10 cellular contexts compared by ENCODE assay signal in genomic region chr12:6376965-6377666, GRCh38. TPM values are rescaled to one million over a fixed set of nuclear protein-coding genes. Genes with fewer than 3 reads are reported as not detected.
DNase-seq lines count a peak whose midpoint lies in the region; ATAC-seq and TF ChIP-seq lines count a peak whose summit lies in the region.
"Had no signal": no experiment of that assay in that cellular context is flagged by ENCODE, and none has a peak within 500 bp of the region (broad histone marks: within the 10 kb centered on the region; RNA-seq: fewer than 3 reads in every experiment).

No MANE protein-coding gene starts in this region.

- H3K27me3 ChIP-seq in Peyer's patch, result no peaks in the 10 kb centered on the region
- H3K27me3 ChIP-seq in esophagus muscularis mucosa, result no peaks in the 10 kb centered on the region
- no peaks in the 10 kb centered on the region for H3K27me3 ChIP-seq in psoas muscle (ENCODE audit: insufficient read depth in 3 of 3, low read length in 2 of 3)

- peak in 3 of 4 donors; percentile 4 to 18 (median 14) for ATAC-seq in psoas muscle
- no peak for ATAC-seq in HG02870 (IDR thresholded peaks at IDR 0.05; ENCODE audit: unreplicated experiment)
- no peak for ATAC-seq in GM21717 (IDR thresholded peaks at IDR 0.05; ENCODE audit: unreplicated experiment)

- no peak for TF ChIP-seq EP300 in esophagus muscularis mucosa (IDR thresholded peaks at IDR 0.05)

- intact Hi-C loops in esophagus muscularis mucosa (cut with DNase I), result no loop called here
- intact Hi-C loops in psoas muscle (cut with DNase I), result no loop called here

- H3K4me1 ChIP-seq in Peyer's patch, result peaks cover 0 to 51% (median 8%) of the 10 kb centered on the region in 4 donors
- peaks cover 29 to 66% (median 65%) of the 10 kb centered on the region in 4 donors for H3K4me1 ChIP-seq in esophagus muscularis mucosa
- H3K4me1 ChIP-seq in psoas muscle, result peaks cover 24% of the 10 kb centered on the region

- TF ChIP-seq POLR2A in Peyer's patch (IDR thresholded peaks at IDR 0.05) (peak in 1 of 2 donors; percentile 9), esophagus muscularis mucosa (IDR thresholded peaks at IDR 0.05; ENCODE audit: low read depth) (no peak)

- TF ChIP-seq CTCF in GM20000 (IDR thresholded peaks at IDR 0.05; ENCODE audit: extremely low read depth, missing control alignments), result no peak
- peak in 2 of 6 experiments; percentile 1 for TF ChIP-seq CTCF in Peyer's patch (IDR thresholded peaks at IDR 0.05)
- no peak for TF ChIP-seq CTCF in esophagus muscularis mucosa (IDR thresholded peaks at IDR 0.05)
- TF ChIP-seq CTCF in psoas muscle (IDR thresholded peaks at IDR 0.05), result no peak

- H3K4me3 ChIP-seq in Peyer's patch (peak overlapping the region in 1 of 4 donors; percentile 40), esophagus muscularis mucosa (no peak overlapping the region), psoas muscle (no peak overlapping the region)
- H3K4me3 ChIP-seq: lung had no signal

- DNase-seq in GM20000 (ENCODE audit: low spot score) (peak; percentile 32), Peyer's patch (peak in 2 of 3 donors; percentile 53 to 55), esophagus muscularis mucosa (ENCODE audit: extremely low spot score) (no peak), psoas muscle (no peak), dermis blood vessel endothelial cell (no peak), NCI-H1105 treated with DMSO at 0.1 percent for 48 hours (lab: John Stamatoyannopoulos, UW) (no peak)
- DNase-seq: NCI-H1048 had no signal

- H3K9me3 ChIP-seq in Peyer's patch (no peaks in the 10 kb centered on the region), esophagus muscularis mucosa (no peaks in the 10 kb centered on the region), psoas muscle (no peaks in the 10 kb centered on the region)

- H3K36me3 ChIP-seq in Peyer's patch, result no peaks in the 10 kb centered on the region
- no peaks in the 10 kb centered on the region for H3K36me3 ChIP-seq in esophagus muscularis mucosa
- H3K36me3 ChIP-seq in psoas muscle (ENCODE audit: insufficient read depth in 1 of 2, low read depth in 1 of 2), result no peaks in the 10 kb centered on the region

- peak overlapping the region; percentile 4 to 81 (median 49) for H3K27ac ChIP-seq in Peyer's patch
- peak overlapping the region; percentile 73 to 82 (median 78) for H3K27ac ChIP-seq in esophagus muscularis mucosa (replicated peaks in 1 of 4)
- peak overlapping the region; percentile 58 for H3K27ac ChIP-seq in psoas muscle

- WGBS in esophagus muscularis mucosa, result 87% methylated on average over 8 of the region's 8 CpGs
- 88 to 93% (median 89%) methylated on average over 8 of the region's 8 CpGs for whole genome bisulfite sequencing in psoas muscle, 3 donors

RNA-seq across cellular contexts. Expression of gene SCNN1A, which starts 1.8 kb away (rescaled TPM):
- total RNA-seq in Peyer's patch (100 to 1,000 TPM in 3 of 4 donors, 10 to 100 TPM in 1; 93.3 to 275 (median 143) TPM), esophagus muscularis mucosa (1 to 10 TPM in 3 of 4 donors, under 1 TPM in 1; 0.83 to 3.3 (median 1.8) TPM), psoas muscle (under 1 TPM; 0.30 to 0.57 (median 0.48) TPM), dermis blood vessel endothelial cell (1.5 and 7.1 TPM in 2 replicates)
- polyA plus RNA-seq in psoas muscle, result under 1 TPM; 0.03 to 0.39 (median 0.31) TPM

RNA-seq across cellular contexts. Expression of gene LTBR, which starts 6.8 kb away (rescaled TPM):
- 100 to 1,000 TPM; 113 to 313 (median 294) TPM for total RNA-seq in Peyer's patch
- 100 to 1,000 TPM; 117 to 144 (median 137) TPM for total RNA-seq in esophagus muscularis mucosa
- total RNA-seq in psoas muscle, result 10 to 100 TPM; 23.7 to 38.6 (median 34.1) TPM
- 10 to 100 TPM; 15.3 to 38.8 (median 34.5) TPM for polyA plus RNA-seq in psoas muscle
- 46.4 and 74.0 TPM in 2 replicates for total RNA-seq in dermis blood vessel endothelial cell

RNA-seq across cellular contexts. Expression of gene TNFRSF1A, which starts 35.2 kb away (rescaled TPM):
- total RNA-seq in Peyer's patch (100 to 1,000 TPM in 3 of 4 donors, 10 to 100 TPM in 1; 90.8 to 547 (median 393) TPM), esophagus muscularis mucosa (100 to 1,000 TPM; 146 to 464 (median 247) TPM), psoas muscle (100 to 1,000 TPM in 3 of 4 donors, 10 to 100 TPM in 1; 38.8 to 224 (median 127) TPM), dermis blood vessel endothelial cell (58.9 and 67.6 TPM in 2 replicates)
- 100 to 1,000 TPM in 1 of 3 donors, 10 to 100 TPM in 2; 53.7 to 117 (median 65.4) TPM for polyA plus RNA-seq in psoas muscle

Comparison
In these comparisons a context has a peak if more than half of its experiments do, and no peak if none do; other contexts are left out.
1. DNase-seq: peak in GM20000 (single experiment) and Peyer's patch (2 of 3); none in esophagus muscularis mucosa (single experiment), psoas muscle (0 of 2), dermis blood vessel endothelial cell (single experiment) and NCI-H1105 treated with DMSO at 0.1 percent for 48 hours (single experiment).
2. ATAC-seq: peak in psoas muscle (3 of 4); none in HG02870 (single experiment) and GM21717 (single experiment).
3. RNA of gene SCNN1A, which starts 1.8 kb away (total RNA-seq): 93.3 to 275 TPM in Peyer's patch; 1.5 to 7.1 TPM in dermis blood vessel endothelial cell, 0.83 to 3.3 TPM in esophagus muscularis mucosa and 0.30 to 0.57 TPM in psoas muscle; every median in the first group is over 10 times any median in the second.
4. Peak in every context shown above with its lines, with median percentiles within 50 percentile points of each other: H3K27ac ChIP-seq.